Comparison of ENCODE assay signal across 1 cellular context in genomic region chr19:11453468-11454341, GRCh38.
TF ChIP-seq lines count a peak whose summit lies in the region.

No MANE protein-coding gene starts in this region.

TF ChIP-seq in WTC11, 78 proteins besides CTCF, POLR2A, EP300 and RAD21 (continued from another document):
- no peak for TF ChIP-seq ARID4B (CRISPR knock-in tag; IDR thresholded peaks at IDR 0.05; ENCODE audit: borderline replicate concordance)
- TF ChIP-seq ZNF671 (CRISPR knock-in tag; IDR thresholded peaks at IDR 0.05), result no peak
- TF ChIP-seq ATF3 (CRISPR knock-in tag; conservative IDR thresholded peaks at IDR 0.05), result no peak
- no peak for TF ChIP-seq E2F5 (CRISPR knock-in tag; IDR thresholded peaks at IDR 0.05)
- TF ChIP-seq FOXP1 (CRISPR knock-in tag; IDR thresholded peaks at IDR 0.05; ENCODE audit: borderline replicate concordance), result no peak
- no peak for TF ChIP-seq ATF2 (CRISPR knock-in tag; IDR thresholded peaks at IDR 0.05; ENCODE audit: borderline replicate concordance, low read depth)
- no peak for TF ChIP-seq NR2C2 (CRISPR knock-in tag; IDR thresholded peaks at IDR 0.05)
